Comparison of ENCODE assay signal across 10 cellular contexts in genomic region chr10:14553434-14553833, GRCh38.
A peak's percentile ranks its signal among the peaks of the same experiment; 100 is the strongest.
DNase-seq lines count a peak whose midpoint lies in the region; ATAC-seq and TF ChIP-seq lines count a peak whose summit lies in the region.
"Had no signal": no experiment of that assay in that cellular context is flagged by ENCODE, and none has a peak within 500 bp of the region (broad histone marks: within the 10 kb centered on the region; RNA-seq: fewer than 3 reads in every experiment).

No MANE protein-coding gene starts in this region.

- WGBS in prostate gland = 71% methylated on average over 1 of the region's 1 CpG

- H3K27me3 ChIP-seq in prostate gland (replicated peaks; ENCODE audit: insufficient read depth) = no peaks in the 10 kb centered on the region

- intact Hi-C loops in prostate gland (cut with DNase I) = no loop called here

- H3K4me3 ChIP-seq in GM12865 (ENCODE audit: low read depth, low read length) (no peak overlapping the region), prostate gland (no peak overlapping the region)

- no peaks in the 10 kb centered on the region for H3K9me3 ChIP-seq in prostate gland

- ATAC-seq in SK-N-SH treated with all-trans-retinoic acid at 6 μM for 48 hours (no peak), HG02938 (IDR thresholded peaks at IDR 0.05; ENCODE audit: unreplicated experiment) (no peak), GM18502 (IDR thresholded peaks at IDR 0.05; ENCODE audit: poor library complexity, unreplicated experiment) (no peak)

- H3K27ac ChIP-seq in prostate gland = peak overlapping the region; percentile 69 to 81

- TF ChIP-seq CTCF in GM12865 (IDR thresholded peaks at IDR 0.05; ENCODE audit: insufficient read depth, low read depth, low read length, missing control alignments) (no peak), prostate gland (IDR thresholded peaks at IDR 0.05) (no peak)

- no peak for TF ChIP-seq POLR2A in prostate gland (IDR thresholded peaks at IDR 0.05)

- peaks cover 11% of the 10 kb centered on the region for H3K4me1 ChIP-seq in prostate gland (replicated peaks)

- no peaks in the 10 kb centered on the region for H3K36me3 ChIP-seq in prostate gland

- peak; percentile 61 for DNase-seq in GM12865 (ENCODE audit: low read depth)
- peak; percentile 38 for DNase-seq in NOMO-1 treated with DMSO at 0.1 percent for 48 hours (lab: John Stamatoyannopoulos, UW; ENCODE audit: unreplicated experiment)
- peak; percentile 38 for DNase-seq in dedifferentiated amniotic fluid mesenchymal stem cell (ENCODE audit: extremely low spot score)
- DNase-seq in prostate gland (ENCODE audit: low spot score) = no peak
- no peak for DNase-seq in activated CD8-positive, alpha-beta memory T cell treated with anti-CD3 and anti-CD28 coated beads, Interleukin-2, amount 50 U/mL, for 4 hours
- DNase-seq: activated CD4-positive, alpha-beta T cell treated with anti-CD3 and anti-CD28 coated beads for 4 hours; stimulated activated CD4-positive, alpha-beta T cell treated with anti-CD3 and anti-CD28 coated beads, Interleukin-4, amount 100 ng/mL, for 4 hours had no signal

TF ChIP-seq in SK-N-SH treated with all-trans-retinoic acid at 6 μM for 48 hours, 23 proteins besides CTCF, POLR2A, EP300 and RAD21:
- TF ChIP-seq BACH2 (CRISPR knock-in tag; IDR thresholded peaks at IDR 0.05; ENCODE audit: borderline replicate concordance) (no peak), ISL1 (CRISPR knock-in tag; IDR thresholded peaks at IDR 0.05) (no peak), TCF4 (CRISPR knock-in tag; IDR thresholded peaks at IDR 0.05; ENCODE audit: borderline replicate concordance) (no peak)
- TF ChIP-seq, protein P1, sequence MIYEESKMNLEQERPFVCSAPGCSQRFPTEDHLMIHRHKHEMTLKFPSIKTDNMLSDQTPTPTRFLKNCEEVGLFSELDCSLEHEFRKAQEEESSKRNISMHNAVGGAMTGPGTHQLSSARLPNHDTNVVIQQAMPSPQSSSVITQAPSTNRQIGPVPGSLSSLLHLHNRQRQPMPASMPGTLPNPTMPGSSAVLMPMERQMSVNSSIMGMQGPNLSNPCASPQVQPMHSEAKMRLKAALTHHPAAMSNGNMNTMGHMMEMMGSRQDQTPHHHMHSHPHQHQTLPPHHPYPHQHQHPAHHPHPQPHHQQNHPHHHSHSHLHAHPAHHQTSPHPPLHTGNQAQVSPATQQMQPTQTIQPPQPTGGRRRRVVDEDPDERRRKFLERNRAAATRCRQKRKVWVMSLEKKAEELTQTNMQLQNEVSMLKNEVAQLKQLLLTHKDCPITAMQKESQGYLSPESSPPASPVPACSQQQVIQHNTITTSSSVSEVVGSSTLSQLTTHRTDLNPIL (CRISPR knock-in tag; IDR thresholded peaks at IDR 0.05; ENCODE audit: low read depth) = no peak
- TF ChIP-seq, protein P2, sequence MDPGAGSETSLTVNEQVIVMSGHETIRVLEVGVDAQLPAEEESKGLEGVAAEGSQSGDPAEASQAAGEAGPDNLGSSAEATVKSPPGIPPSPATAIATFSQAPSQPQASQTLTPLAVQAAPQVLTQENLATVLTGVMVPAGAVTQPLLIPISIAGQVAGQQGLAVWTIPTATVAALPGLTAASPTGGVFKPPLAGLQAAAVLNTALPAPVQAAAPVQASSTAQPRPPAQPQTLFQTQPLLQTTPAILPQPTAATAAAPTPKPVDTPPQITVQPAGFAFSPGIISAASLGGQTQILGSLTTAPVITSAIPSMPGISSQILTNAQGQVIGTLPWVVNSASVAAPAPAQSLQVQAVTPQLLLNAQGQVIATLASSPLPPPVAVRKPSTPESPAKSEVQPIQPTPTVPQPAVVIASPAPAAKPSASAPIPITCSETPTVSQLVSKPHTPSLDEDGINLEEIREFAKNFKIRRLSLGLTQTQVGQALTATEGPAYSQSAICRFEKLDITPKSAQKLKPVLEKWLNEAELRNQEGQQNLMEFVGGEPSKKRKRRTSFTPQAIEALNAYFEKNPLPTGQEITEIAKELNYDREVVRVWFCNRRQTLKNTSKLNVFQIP (CRISPR knock-in tag; IDR thresholded peaks at IDR 0.05; ENCODE audit: borderline replicate concordance, low read depth) = no peak

Comparison
In these comparisons a context has a peak if more than half of its experiments do, and no peak if none do; other contexts are left out.
1. DNase-seq: peak in GM12865 (single experiment), NOMO-1 treated with DMSO at 0.1 percent for 48 hours (single experiment) and dedifferentiated amniotic fluid mesenchymal stem cell (single experiment); none in prostate gland (single experiment) and activated CD8-positive, alpha-beta memory T cell treated with anti-CD3 and anti-CD28 coated beads, Interleukin-2, amount 50 U/mL, for 4 hours (single experiment).